Comparison of ENCODE assay signal across 34 cellular contexts in genomic region chr1:156596426-156596825, GRCh38. TPM values are rescaled to one million over a fixed set of nuclear protein-coding genes. Genes with fewer than 3 reads are reported as not detected.
"Had no signal": no experiment of that assay in that cellular context is flagged by ENCODE, and none has a peak within 500 bp of the region (broad histone marks: within the 10 kb centered on the region; RNA-seq: fewer than 3 reads in every experiment).

No MANE protein-coding gene starts in this region.

- ATAC-seq: activated naive CD4-positive, alpha-beta T cell treated with anti-CD3 and anti-CD28 coated beads, Interleukin-2, amount 50 U/mL, for 72 hours; body of pancreas; gastroesophageal sphincter; left colon had no signal

- H3K27ac Mint-ChIP-seq: activated CD4-positive, alpha-beta memory T cell treated with anti-CD3 and anti-CD28 coated beads, Interleukin-2, amount 10 ng/mL, durations not matched to agents 7 days and 5 days; mesothelial cell of epicardium had no signal

- H3K9me3 Mint-ChIP-seq: activated CD4-positive, alpha-beta memory T cell treated with anti-CD3 and anti-CD28 coated beads, Interleukin-2, amount 10 ng/mL, durations not matched to agents 7 days and 5 days; activated naive CD4-positive, alpha-beta T cell treated with anti-CD3 and anti-CD28 coated beads, Interleukin-2, amount 50 U/mL, for 72 hours; mesothelial cell of epicardium; naive B cell had no signal

- H3K27me3 Mint-ChIP-seq: activated CD4-positive, alpha-beta memory T cell treated with anti-CD3 and anti-CD28 coated beads, Interleukin-2, amount 10 ng/mL, durations not matched to agents 7 days and 5 days; naive B cell had no signal

- DNase-seq: activated CD4-positive, alpha-beta memory T cell treated with anti-CD3 and anti-CD28 coated beads, Interleukin-2, amount 10 ng/mL, durations not matched to agents 7 days and 5 days; activated CD4-positive, alpha-beta T cell treated with anti-CD3 and anti-CD28 coated beads for 48 hours; activated CD4-positive, CD25-positive, alpha-beta regulatory T cell; activated CD8-positive, alpha-beta memory T cell treated with anti-CD3 and anti-CD28 coated beads, Interleukin-2, amount 50 U/mL, for 48 hours; activated effector memory CD4-positive, alpha-beta T cell treated with anti-CD3 and anti-CD28 coated beads, Interleukin-2, amount 50 U/mL, for 16 hours; adrenal gland; body of pancreas; dorsolateral prefrontal cortex; effector memory CD4-positive, alpha-beta T cell; head of caudate nucleus; hippocampal formation; kidney; left colon; mammary epithelial cell; naive B cell; stimulated activated CD4-positive, alpha-beta T cell treated with anti-CD3 and anti-CD28 coated beads, Interleukin-15, amount 100 ng/mL, for 24 hours; stimulated activated CD4-positive, alpha-beta T cell treated with anti-CD3 and anti-CD28 coated beads, Interleukin-2, amount 100 ng/mL, for 24 hours; stimulated activated naive CD4-positive, alpha-beta T cell treated with Interleukin-2 at 50 U/mL for 16 hours; T-helper 1 cell had no signal

- H3K4me3 Mint-ChIP-seq: activated CD4-positive, alpha-beta memory T cell treated with anti-CD3 and anti-CD28 coated beads, Interleukin-2, amount 10 ng/mL, durations not matched to agents 7 days and 5 days; mesothelial cell of epicardium had no signal

RNA-seq across cellular contexts. Expression of gene TTC24, which starts 16.9 kb away (rescaled TPM):
- total RNA-seq: adrenal gland, body of pancreas, cerebellum, fibroblast of lung, fibroblast of villous mesenchyme, gastroesophageal sphincter, mammary epithelial cell, mesothelial cell of epicardium, omental fat pad, pulmonary artery endothelial cell, right atrium auricular region, SK-MEL-5, smooth muscle cell, temporal lobe, tibial nerve, ureter had no signal
- polyA plus RNA-seq: aorta, fibroblast of lung, mammary epithelial cell, smooth muscle cell had no signal

RNA-seq across cellular contexts. Expression of gene HAPLN2, which starts 22.8 kb away (rescaled TPM):
- total RNA-seq: activated CD4-positive, alpha-beta memory T cell treated with anti-CD3 and anti-CD28 coated beads, Interleukin-2, amount 10 ng/mL, durations not matched to agents 7 days and 5 days; body of pancreas; fibroblast of lung; fibroblast of villous mesenchyme; left colon; mammary epithelial cell; pulmonary artery endothelial cell; SK-MEL-5; smooth muscle cell had no signal
- polyA plus RNA-seq: fibroblast of lung, mammary epithelial cell had no signal
